ENCODE assay signal across 8 cellular contexts in the genomic region with DNA sequence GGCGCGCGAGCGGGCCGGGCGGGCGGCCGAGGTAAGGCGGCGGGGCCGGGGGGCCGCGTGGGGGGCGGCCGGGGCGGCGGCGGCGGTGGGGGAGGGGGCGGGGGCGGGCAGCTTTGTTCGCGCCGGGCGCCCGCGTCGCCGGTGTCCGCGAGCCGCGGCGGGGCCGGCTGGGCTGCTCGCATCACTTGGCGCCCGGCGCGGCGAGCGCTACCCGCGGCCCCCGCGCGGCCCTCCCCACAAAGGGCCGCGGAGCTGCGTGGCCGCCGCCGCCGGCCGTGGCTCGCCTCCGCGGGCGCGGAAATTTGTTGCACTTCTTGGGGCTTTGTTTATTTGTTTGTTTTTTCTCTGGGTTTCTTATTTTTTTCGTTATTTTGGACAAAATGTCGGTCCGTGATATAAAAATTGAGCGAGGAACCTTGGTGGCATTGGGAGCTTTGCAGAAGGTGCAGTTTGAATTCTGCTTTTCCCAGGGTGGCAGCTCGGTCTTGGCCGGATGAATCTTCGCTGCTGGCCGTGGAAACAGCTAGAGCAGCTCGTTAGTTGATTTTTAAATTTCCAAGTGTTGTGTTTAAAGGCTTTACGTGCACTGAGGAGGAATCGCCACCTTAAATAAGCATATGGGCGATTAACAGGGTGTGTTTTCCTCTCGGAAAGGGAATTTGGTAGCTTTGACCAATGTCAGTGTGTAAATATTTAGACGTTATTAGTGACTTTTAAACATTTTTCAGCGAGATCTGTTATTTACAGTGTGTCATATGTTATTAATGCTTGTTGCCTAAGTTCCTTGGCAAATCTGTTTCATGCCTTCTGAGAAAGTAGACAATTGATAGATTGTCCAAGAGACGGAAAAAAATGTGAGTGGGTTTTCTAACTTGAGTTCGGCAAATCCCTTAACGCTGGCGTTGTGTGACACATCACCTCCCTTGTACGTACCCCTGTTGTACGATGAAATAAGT. TPM values are rescaled to one million over a fixed set of nuclear protein-coding genes. Genes with fewer than 3 reads are reported as not detected.
DNase-seq lines count a peak whose midpoint lies in the region; ATAC-seq and TF ChIP-seq lines count a peak whose summit lies in the region.

No MANE protein-coding gene starts in this region.

- H3K27ac ChIP-seq in HEK293 (ENCODE audit: extremely low read depth, low read depth, low read length) (peak overlapping the region; percentile 80), parathyroid adenoma (peak overlapping the region; percentile 73)

- intact Hi-C loops in left cardiac atrium (cut with DNase I) = no loop called here
- intact Hi-C loops in posterior vena cava (cut with DNase I) = no loop called here

- peak overlapping the region; percentile 95 for H3K27ac Mint-ChIP-seq in activated naive CD8-positive, alpha-beta T cell treated with anti-CD3 and anti-CD28 coated beads, Interleukin-2, amount 10 ng/mL, durations not matched to agents 7 days and 5 days

- ATAC-seq in activated naive CD8-positive, alpha-beta T cell treated with anti-CD3 and anti-CD28 coated beads, Interleukin-2, amount 10 ng/mL, durations not matched to agents 7 days and 5 days (ENCODE audit: low read depth) = peak; percentile 10
- peak in 1 of 2 donors; percentile 19 for ATAC-seq in left cardiac atrium

- DNase-seq in NOMO-1 treated with DMSO at 0.1 percent for 48 hours (lab: John Stamatoyannopoulos, UW; ENCODE audit: unreplicated experiment) (peak; percentile 25), left cardiac atrium (peak; percentile 27), AML-193 (lab: John Stamatoyannopoulos, UW) (no peak), posterior vena cava (ENCODE audit: low spot score) (no peak)
- DNase-seq in activated naive CD8-positive, alpha-beta T cell treated with anti-CD3 and anti-CD28 coated beads, Interleukin-2, amount 10 ng/mL, durations not matched to agents 7 days and 5 days = no peak

- H3K9ac ChIP-seq in ES-I3 (ENCODE audit: low read depth, low read length) (peak overlapping the region; percentile 96), parathyroid adenoma (peak overlapping the region; percentile 6)

- H3K27me3 Mint-ChIP-seq in activated naive CD8-positive, alpha-beta T cell treated with anti-CD3 and anti-CD28 coated beads, Interleukin-2, amount 10 ng/mL, durations not matched to agents 7 days and 5 days = peaks cover 20% of the 10 kb centered on the region

- H3K36me3 ChIP-seq in ES-I3 (ENCODE audit: insufficient read depth, low read length) (no peaks in the 10 kb centered on the region), HEK293 (ENCODE audit: control insufficient read depth in 2 of 2, insufficient read depth in 1 of 2, low read length in 2 of 2) (peaks cover 0 to 26% of the 10 kb centered on the region in 2 experiments; a peak in 1 of 3 replicates), parathyroid adenoma (ENCODE audit: control insufficient read depth, insufficient read depth, low read length) (no peaks in the 10 kb centered on the region)

- H3K79me2 ChIP-seq in parathyroid adenoma = peaks cover 2% of the 10 kb centered on the region

- H3K4me1 ChIP-seq in ES-I3 (ENCODE audit: insufficient read depth, low read length) = peaks cover 32% of the 10 kb centered on the region
- H3K4me1 ChIP-seq in HEK293 (ENCODE audit: control insufficient read depth, insufficient read depth, low read length) = peaks cover 8% of the 10 kb centered on the region
- H3K4me1 ChIP-seq in parathyroid adenoma = peaks cover 31% of the 10 kb centered on the region

- H3K27me3 ChIP-seq in parathyroid adenoma (ENCODE audit: control insufficient read depth, insufficient read depth, low read length) = no peaks in the 10 kb centered on the region

- H3K4me3 Mint-ChIP-seq in activated naive CD8-positive, alpha-beta T cell treated with anti-CD3 and anti-CD28 coated beads, Interleukin-2, amount 10 ng/mL, durations not matched to agents 7 days and 5 days = peak overlapping the region; percentile 97

- peak overlapping the region; percentile 47 for H2AFZ ChIP-seq in parathyroid adenoma

- H3K36me3 Mint-ChIP-seq in activated naive CD8-positive, alpha-beta T cell treated with anti-CD3 and anti-CD28 coated beads, Interleukin-2, amount 10 ng/mL, durations not matched to agents 7 days and 5 days = peaks cover 3% of the 10 kb centered on the region

- POLR2A ChIA-PET in HEK293 (lab: Yijun Ruan, JAX) = interaction anchor here (0.6 to 1.1 kb wide), 5 partner anchors 54 to 1160 kb away, joined by 3 to 6 read pairs (median 4); no protein-coding TSS in a partner anchor
- POLR2A ChIA-PET in activated naive CD8-positive, alpha-beta T cell treated with anti-CD3 and anti-CD28 coated beads, Interleukin-2, amount 10 ng/mL, durations not matched to agents 7 days and 5 days (lab: Charles Lee) = interaction anchor here (0.7 to 1.8 kb wide), 6 partner anchors 8 to 481 kb away, joined by 3 to 7 read pairs (median 3); no protein-coding TSS in a partner anchor

- no peak for TF ChIP-seq CTCF in HEK293 (tag by site-specific recombination; IDR thresholded peaks at IDR 0.05)
- TF ChIP-seq CTCF in parathyroid adenoma (IDR thresholded peaks at IDR 0.05) = no peak

- H3K4me1 Mint-ChIP-seq in activated naive CD8-positive, alpha-beta T cell treated with anti-CD3 and anti-CD28 coated beads, Interleukin-2, amount 10 ng/mL, durations not matched to agents 7 days and 5 days = peaks cover 37% of the 10 kb centered on the region

- H3K4me3 ChIP-seq in HEK293 (ENCODE audit: low read depth, low read length) (peak overlapping the region; percentile 82), parathyroid adenoma (ENCODE audit: low read depth, low read length) (peak overlapping the region; percentile 83)

- H3K9me3 Mint-ChIP-seq in activated naive CD8-positive, alpha-beta T cell treated with anti-CD3 and anti-CD28 coated beads, Interleukin-2, amount 10 ng/mL, durations not matched to agents 7 days and 5 days = no peaks in the 10 kb centered on the region

- peak overlapping the region; percentile 92 for H3K4me2 ChIP-seq in parathyroid adenoma (ENCODE audit: low read length)

- CTCF ChIA-PET in HEK293 (lab: Yijun Ruan, JAX) = interaction anchor here (0.5 to 2.1 kb wide), 5 partner anchors 10 to 594 kb away, joined by 3 to 6 read pairs (median 4); no protein-coding TSS in a partner anchor

- H3K9me3 ChIP-seq in ES-I3 (ENCODE audit: control insufficient read depth, insufficient read depth, low read length) = no peaks in the 10 kb centered on the region
- no peaks in the 10 kb centered on the region for H3K9me3 ChIP-seq in HEK293 (ENCODE audit: control insufficient read depth, insufficient read depth, low read depth, low read length)
- no peaks in the 10 kb centered on the region for H3K9me3 ChIP-seq in parathyroid adenoma (ENCODE audit: control insufficient read depth, low read length)

TF ChIP-seq in HEK293, 187 proteins besides CTCF, POLR2A, EP300 and RAD21:
- TF ChIP-seq ZNF175 (tag by site-specific recombination; IDR thresholded peaks at IDR 0.05) = no peak
- no peak for TF ChIP-seq ZNF514 (tag by site-specific recombination; IDR thresholded peaks at IDR 0.05)
- no peak for TF ChIP-seq HOXD13 (CRISPR knock-in tag; IDR thresholded peaks at IDR 0.05; ENCODE audit: borderline replicate concordance)
- no peak for TF ChIP-seq ZNF132 (tag by site-specific recombination; IDR thresholded peaks at IDR 0.05; ENCODE audit: borderline replicate concordance)
- TF ChIP-seq ZBTB48 (tag by site-specific recombination; IDR thresholded peaks at IDR 0.05) = no peak
- TF ChIP-seq, protein P1, sequence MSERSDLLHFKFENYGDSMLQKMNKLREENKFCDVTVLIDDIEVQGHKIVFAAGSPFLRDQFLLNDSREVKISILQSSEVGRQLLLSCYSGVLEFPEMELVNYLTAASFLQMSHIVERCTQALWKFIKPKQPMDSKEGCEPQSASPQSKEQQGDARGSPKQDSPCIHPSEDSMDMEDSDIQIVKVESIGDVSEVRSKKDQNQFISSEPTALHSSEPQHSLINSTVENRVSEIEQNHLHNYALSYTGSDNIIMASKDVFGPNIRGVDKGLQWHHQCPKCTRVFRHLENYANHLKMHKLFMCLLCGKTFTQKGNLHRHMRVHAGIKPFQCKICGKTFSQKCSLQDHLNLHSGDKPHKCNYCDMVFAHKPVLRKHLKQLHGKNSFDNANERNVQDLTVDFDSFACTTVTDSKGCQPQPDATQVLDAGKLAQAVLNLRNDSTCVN (tag by site-specific recombination; optimal IDR thresholded peaks at IDR 0.05) = peak; percentile 55
- peak; percentile 42; the same call in 1 of the 2 replicates for TF ChIP-seq ZBTB20 (tag by site-specific recombination; IDR thresholded peaks at IDR 0.05)
- no peak for TF ChIP-seq ZNF747 (tag by site-specific recombination; IDR thresholded peaks at IDR 0.05)
- peak; percentile 55; the same call in 1 of the 2 replicates for TF ChIP-seq ZNF335 (tag by site-specific recombination; conservative IDR thresholded peaks at IDR 0.05)
- TF ChIP-seq ZFP69B (tag by site-specific recombination; IDR thresholded peaks at IDR 0.05) = 0 out of 2 replicates have a peak, but pooled peaks have one; percentile 27
- no peak for TF ChIP-seq ZNF16 (tag by site-specific recombination; IDR thresholded peaks at IDR 0.05; ENCODE audit: low read depth)
- TF ChIP-seq ZNF133 (tag by site-specific recombination; IDR thresholded peaks at IDR 0.05) = no peak
- TF ChIP-seq ZNF169 (tag by site-specific recombination; IDR thresholded peaks at IDR 0.05) = no peak
- TF ChIP-seq ZNF549 (tag by site-specific recombination; IDR thresholded peaks at IDR 0.05) = no peak
- TF ChIP-seq ZIC2 (tag by site-specific recombination; IDR thresholded peaks at IDR 0.05) = no peak

RNA-seq across cellular contexts. Expression of a gene that starts 0.8 kb away (rescaled TPM):
- total RNA-seq in activated naive CD8-positive, alpha-beta T cell treated with anti-CD3 and anti-CD28 coated beads, Interleukin-2, amount 10 ng/mL, durations not matched to agents 7 days and 5 days = 10 to 100 TPM; 22.0 to 28.8 TPM
- total RNA-seq in left cardiac atrium (10 to 100 TPM; 50.5 to 57.7 TPM), posterior vena cava (10 to 100 TPM; 39.2 to 41.8 TPM)

Comparison
In these comparisons a context has a peak if more than half of its experiments do, and no peak if none do; other contexts are left out.
1. DNase-seq: peak in NOMO-1 treated with DMSO at 0.1 percent for 48 hours (single experiment) and left cardiac atrium (single experiment); none in activated naive CD8-positive, alpha-beta T cell treated with anti-CD3 and anti-CD28 coated beads, Interleukin-2, amount 10 ng/mL, durations not matched to agents 7 days and 5 days (single experiment), AML-193 (0 of 2) and posterior vena cava (single experiment).